ENCODE assay signal across 9 cellular contexts in the genomic region with DNA sequence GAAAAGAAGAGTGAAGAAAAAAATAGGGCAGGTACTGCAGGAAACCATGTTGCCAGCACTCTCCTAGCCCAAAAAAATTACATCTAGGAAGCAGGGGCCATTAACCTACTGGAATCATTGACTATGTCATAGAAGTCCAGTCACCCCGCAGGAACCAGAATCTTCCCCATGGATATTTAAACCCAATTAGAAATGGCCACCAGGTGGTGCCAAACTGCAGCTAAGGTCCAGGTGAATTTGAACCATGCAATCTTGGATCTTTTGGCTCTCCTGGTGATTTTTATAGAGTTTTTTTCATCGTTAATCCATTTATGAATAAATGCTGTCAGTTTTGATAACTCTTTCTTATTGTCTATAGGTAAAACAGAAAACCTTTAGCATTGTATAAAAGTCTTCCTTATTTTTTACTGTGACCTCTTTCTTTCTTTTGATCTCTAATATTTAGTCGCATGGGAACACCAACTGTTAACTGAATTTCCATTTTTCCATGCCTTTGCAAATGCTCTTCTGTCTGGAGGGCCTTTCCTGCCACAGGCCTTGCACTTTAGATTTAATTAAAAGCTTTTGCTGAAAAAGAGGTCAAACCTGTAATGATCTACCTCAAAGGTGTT.
DNase-seq lines count a peak whose midpoint lies in the region; ATAC-seq and TF ChIP-seq lines count a peak whose summit lies in the region.
"Had no signal": no experiment of that assay in that cellular context is flagged by ENCODE, and none has a peak within 500 bp of the region (broad histone marks: within the 10 kb centered on the region; RNA-seq: fewer than 3 reads in every experiment).

No MANE protein-coding gene starts in this region.

- H3K36me3 ChIP-seq in BJ (ENCODE audit: control insufficient read depth, insufficient read depth, low read length): no peaks in the 10 kb centered on the region
- no peaks in the 10 kb centered on the region for H3K36me3 ChIP-seq in lower lobe of right lung
- H3K36me3 ChIP-seq in Peyer's patch: no peaks in the 10 kb centered on the region
- H3K36me3 ChIP-seq: SJSA1 had no signal

- H3K27ac ChIP-seq in lower lobe of right lung (no peak overlapping the region), Peyer's patch (no peak overlapping the region)
- H3K27ac ChIP-seq: SJSA1 had no signal

- H3K4me1 ChIP-seq in lower lobe of right lung: no peaks in the 10 kb centered on the region
- no peaks in the 10 kb centered on the region for H3K4me1 ChIP-seq in Peyer's patch
- H3K4me1 ChIP-seq: SJSA1 had no signal

- POLR2A ChIA-PET in BJ (lab: Charles Lee): no interaction called here

- no peak for TF ChIP-seq POLR2A in Peyer's patch (IDR thresholded peaks at IDR 0.05)

- H3K4me3 ChIP-seq in BJ (ENCODE audit: low read depth, low read length) (no peak overlapping the region), lower lobe of right lung (no peak overlapping the region), Peyer's patch (no peak overlapping the region)
- H3K4me3 ChIP-seq: SJSA1 had no signal

- ATAC-seq in GM18502 (IDR thresholded peaks at IDR 0.05; ENCODE audit: poor library complexity, unreplicated experiment) (peak; percentile 75), lower lobe of right lung (no peak), HG03139 (IDR thresholded peaks at IDR 0.05; ENCODE audit: unreplicated experiment) (no peak), HG03175 (IDR thresholded peaks at IDR 0.05; ENCODE audit: unreplicated experiment) (no peak)

- CTCF ChIA-PET in BJ (lab: Yijun Ruan, JAX): interaction anchor here (0.6 to 0.8 kb wide), 2 partner anchors 67 to 98 kb away, joined by 3 read pairs; no protein-coding TSS in a partner anchor

- H3K9me3 ChIP-seq in lower lobe of right lung (no peaks in the 10 kb centered on the region), Peyer's patch (no peaks in the 10 kb centered on the region)
- H3K9me3 ChIP-seq: SJSA1 had no signal

- intact Hi-C loops in lower lobe of right lung (cut with DNase I): no loop called here

- in situ Hi-C loops in T47D (cut with HindIII; ENCODE audit: low pct_unique_long_range_greater_than_20kb, low sequenced_read_pairs): no loop called here

- DNase-seq in BJ (ENCODE audit: low read depth): no peak
- DNase-seq in NCI-H1105 (lab: John Stamatoyannopoulos, UW): peak; percentile 33
- peak; percentile 49 to 76 for DNase-seq in T47D (ENCODE audit: low read depth in 1 of 2, low spot score in 1 of 2)
- no peak for DNase-seq in lower lobe of right lung
- no peak for DNase-seq in Peyer's patch

- H3K27me3 ChIP-seq in BJ (ENCODE audit: control insufficient read depth, insufficient read depth, low read length) (no peaks in the 10 kb centered on the region), lower lobe of right lung (ENCODE audit: low read depth) (no peaks in the 10 kb centered on the region), Peyer's patch (no peaks in the 10 kb centered on the region)
- H3K27me3 ChIP-seq: SJSA1 had no signal

- TF ChIP-seq CTCF in BJ (IDR thresholded peaks at IDR 0.05; ENCODE audit: insufficient read depth, low read depth, low read length): peak; percentile 60
- peak; percentile 67 for TF ChIP-seq CTCF in lower lobe of right lung (IDR thresholded peaks at IDR 0.05)
- peak in 2 of 6 experiments; percentile 12 to 28 for TF ChIP-seq CTCF in Peyer's patch (IDR thresholded peaks at IDR 0.05)

Comparison
In these comparisons a context has a peak if more than half of its experiments do, and no peak if none do; other contexts are left out.
1. DNase-seq: peak in NCI-H1105 (single experiment) and T47D (2 of 2); none in BJ (single experiment), lower lobe of right lung (single experiment) and Peyer's patch (0 of 3).